11 cellular contexts compared by ENCODE assay signal in genomic region chr14:50082308-50082742, GRCh38. TPM values are rescaled to one million over a fixed set of nuclear protein-coding genes. Genes with fewer than 3 reads are reported as not detected.
A peak's percentile ranks its signal among the peaks of the same experiment; 100 is the strongest.
DNase-seq lines count a peak whose midpoint lies in the region; ATAC-seq, FAIRE-seq and TF ChIP-seq lines count a peak whose summit lies in the region.
"Had no signal": no experiment of that assay in that cellular context is flagged by ENCODE, and none has a peak within 500 bp of the region (broad histone marks: within the 10 kb centered on the region; RNA-seq: fewer than 3 reads in every experiment).

No MANE protein-coding gene starts in this region.

- peak; percentile 69 for FAIRE-seq in GM12891 (lab: Jason Lieb, UNC)
- FAIRE-seq: D721Med had no signal

- H3K9me3 ChIP-seq in colonic mucosa: no peaks in the 10 kb centered on the region
- H3K9me3 ChIP-seq: MG63 had no signal

- H3K36me3 ChIP-seq in colonic mucosa: no peaks in the 10 kb centered on the region
- H3K36me3 ChIP-seq: MG63 had no signal

- H3K9ac ChIP-seq in colonic mucosa (ENCODE audit: low read depth in 2 of 2, low read length in 2 of 2): peak overlapping the region; percentile 28 to 30

- no peak overlapping the region for H3K4me3 ChIP-seq in colonic mucosa
- H3K4me3 ChIP-seq: MG63 had no signal

- intact Hi-C loops in colonic mucosa (cut with DNase I): no loop called here

- no peaks in the 10 kb centered on the region for H3K27me3 ChIP-seq in colonic mucosa
- H3K27me3 ChIP-seq: MG63 had no signal

- ATAC-seq in HG02759 (IDR thresholded peaks at IDR 0.05; ENCODE audit: unreplicated experiment): no peak

- peak overlapping the region; percentile 16 for H3K27ac ChIP-seq in colonic mucosa

- no peak for DNase-seq in GM12891 (ENCODE audit: insufficient read length, low spot score)
- DNase-seq in activated CD4-positive, alpha-beta T cell treated with anti-CD3 and anti-CD28 coated beads for 48 hours: peak; percentile 68
- DNase-seq in colonic mucosa: no peak
- peak; percentile 46 to 69 for DNase-seq in stimulated activated CD4-positive, alpha-beta T cell treated with anti-CD3 and anti-CD28 coated beads, Interleukin-2, amount 100 ng/mL, for 24 hours
- no peak for DNase-seq in NCI-H69 (lab: John Stamatoyannopoulos, UW)
- no peak for DNase-seq in GOT3 (lab: John Stamatoyannopoulos, UW)
- no peak for DNase-seq in ureter (ENCODE audit: low spot score)
- DNase-seq: MG63, SIG-M5 had no signal

- TF ChIP-seq POLR2A in GM12891 (IDR thresholded peaks at IDR 0.05; ENCODE audit: low read depth, low read length): no peak

- no peaks in the 10 kb centered on the region for H3K4me1 ChIP-seq in colonic mucosa

- no peak for TF ChIP-seq CTCF in colonic mucosa (IDR thresholded peaks at IDR 0.05)

TF ChIP-seq in GM12891, 5 proteins besides CTCF, POLR2A, EP300 and RAD21:
- no peak for TF ChIP-seq POLR2AphosphoS5 (IDR thresholded peaks at IDR 0.05; ENCODE audit: low read depth, low read length)
- no peak for TF ChIP-seq TAF1 (IDR thresholded peaks at IDR 0.05; ENCODE audit: low read depth, low read length)
- no peak for TF ChIP-seq POU2F2 (IDR thresholded peaks at IDR 0.05; ENCODE audit: low read depth, low read length)
- TF ChIP-seq SPI1 (IDR thresholded peaks at IDR 0.05; ENCODE audit: low read depth, low read length): no peak
- TF ChIP-seq PAX5 (IDR thresholded peaks at IDR 0.05; ENCODE audit: insufficient read depth, low read length, severe bottlenecking): no peak

RNA-seq across cellular contexts. Expression of gene VCPKMT, which starts 34.0 kb away (rescaled TPM):
- polyA plus RNA-seq in GM12891 (2012; ENCODE audit: low read depth, missing spikeins): 13.1 TPM
- 1 to 10 TPM; 4.6 to 6.7 TPM for total RNA-seq in colonic mucosa
- 6.4 TPM for total RNA-seq in ureter

Comparison
In these comparisons a context has a peak if more than half of its experiments do, and no peak if none do; other contexts are left out.
1. DNase-seq: peak in activated CD4-positive, alpha-beta T cell treated with anti-CD3 and anti-CD28 coated beads for 48 hours (single experiment) and stimulated activated CD4-positive, alpha-beta T cell treated with anti-CD3 and anti-CD28 coated beads, Interleukin-2, amount 100 ng/mL, for 24 hours (2 of 2); none in GM12891 (single experiment), colonic mucosa (single experiment), NCI-H69 (single experiment), GOT3 (single experiment) and ureter (single experiment).